Comparison of ENCODE assay signal across 17 cellular contexts in genomic region chr12:83388551-83388950, GRCh38.
A peak's percentile ranks its signal among the peaks of the same experiment; 100 is the strongest.
DNase-seq lines count a peak whose midpoint lies in the region; ATAC-seq and TF ChIP-seq lines count a peak whose summit lies in the region.
"Had no signal": no experiment of that assay in that cellular context is flagged by ENCODE, and none has a peak within 500 bp of the region (broad histone marks: within the 10 kb centered on the region; RNA-seq: fewer than 3 reads in every experiment).

No MANE protein-coding gene starts in this region.

- peaks cover 6% of the 10 kb centered on the region for H3K4me1 Mint-ChIP-seq in WTC11
- H3K4me1 Mint-ChIP-seq: B cell; CD4-positive, CD25-positive, alpha-beta regulatory T cell had no signal

- TF ChIP-seq CTCF in GM12865 (IDR thresholded peaks at IDR 0.05; ENCODE audit: insufficient read depth, low read depth, low read length, missing control alignments), result no peak
- TF ChIP-seq CTCF in WTC11 (IDR thresholded peaks at IDR 0.05), result no peak

- H3K9me3 Mint-ChIP-seq in WTC11, result no peaks in the 10 kb centered on the region

- H3K4me3 Mint-ChIP-seq in WTC11, result no peak overlapping the region
- H3K4me3 Mint-ChIP-seq: B cell; CD4-positive, CD25-positive, alpha-beta regulatory T cell; T-helper 2 cell treated with Interferon-gamma antibody and Interleukin-4, amounts not matched to agents 5 μg/mL and 100 μg/mL, for 36 hours had no signal

- ATAC-seq in GM19025 (IDR thresholded peaks at IDR 0.05; ENCODE audit: low read depth, unreplicated experiment) (peak; percentile 47), HG02973 (IDR thresholded peaks at IDR 0.05; ENCODE audit: unreplicated experiment) (peak; percentile 53), HG03442 (IDR thresholded peaks at IDR 0.05; ENCODE audit: unreplicated experiment) (peak; percentile 41), WTC11 (no peak), HG02970 (IDR thresholded peaks at IDR 0.05; ENCODE audit: low FRiP score, unreplicated experiment) (no peak), HG03469 (IDR thresholded peaks at IDR 0.05; ENCODE audit: unreplicated experiment) (no peak)
- ATAC-seq: Right ventricle myocardium inferior had no signal

- no peak overlapping the region for H3K27ac Mint-ChIP-seq in WTC11
- H3K27ac Mint-ChIP-seq: B cell; T-helper 2 cell treated with Interferon-gamma antibody and Interleukin-4, amounts not matched to agents 5 μg/mL and 100 μg/mL, for 36 hours had no signal

- no peak overlapping the region for H3K4me3 ChIP-seq in GM12865 (ENCODE audit: low read depth, low read length)
- H3K4me3 ChIP-seq: Peyer's patch had no signal

- POLR2A ChIA-PET in WTC11 (lab: Charles Lee), result interaction anchor here (2.0 kb wide), 1 partner anchor 703 kb away, joined by 6 read pairs; no protein-coding TSS in a partner anchor

- CTCF ChIA-PET in WTC11 (lab: Charles Lee), result no interaction called here

- H3K27me3 Mint-ChIP-seq in WTC11 (ENCODE audit: low read depth), result no peaks in the 10 kb centered on the region
- H3K27me3 Mint-ChIP-seq: B cell; CD4-positive, CD25-positive, alpha-beta regulatory T cell had no signal

- H3K36me3 Mint-ChIP-seq in WTC11, result no peaks in the 10 kb centered on the region
- H3K36me3 Mint-ChIP-seq: CD4-positive, CD25-positive, alpha-beta regulatory T cell had no signal

- peak; percentile 13 for DNase-seq in GM12865 (ENCODE audit: low read depth)
- DNase-seq in WTC11 (ENCODE audit: low spot score), result no peak
- DNase-seq in UCSD-AML1 (lab: John Stamatoyannopoulos, UW; ENCODE audit: unreplicated experiment), result no peak
- DNase-seq: CD4-positive, CD25-positive, alpha-beta regulatory T cell; EL; NCI-H187; NCI-H226; NCI-H524 treated with DMSO at 0.1 percent for 48 hours had no signal

TF ChIP-seq in WTC11, 78 proteins besides CTCF, POLR2A, EP300 and RAD21:
- TF ChIP-seq ZNF425 (CRISPR knock-in tag; conservative IDR thresholded peaks at IDR 0.05) (no peak), MLX (CRISPR knock-in tag; IDR thresholded peaks at IDR 0.05) (no peak), ZNF281 (CRISPR knock-in tag; IDR thresholded peaks at IDR 0.05) (no peak), ARID4B (CRISPR knock-in tag; IDR thresholded peaks at IDR 0.05; ENCODE audit: borderline replicate concordance) (no peak)
TF ChIP-seq in WTC11: peak in this region for 0.

Comparison
In these comparisons a context has a peak if more than half of its experiments do, and no peak if none do; other contexts are left out.
1. ATAC-seq: peak in GM19025 (single experiment), HG02973 (single experiment) and HG03442 (single experiment); none in WTC11 (single experiment), HG02970 (single experiment) and HG03469 (single experiment).